In genomic region chr1:29052100-29052499, GRCh38 we compare ENCODE assay signal across 19 cellular contexts.
"Had no signal": no experiment of that assay in that cellular context is flagged by ENCODE, and none has a peak within 500 bp of the region (broad histone marks: within the 10 kb centered on the region; RNA-seq: fewer than 3 reads in every experiment).

No MANE protein-coding gene starts in this region.

- DNase-seq: activated CD4-positive, alpha-beta T cell treated with anti-CD3 and anti-CD28 coated beads, Interleukin-2, amount 50 U/mL, for 1 hour; activated CD8-positive, alpha-beta memory T cell treated with anti-CD3 and anti-CD28 coated beads for 24 hours; activated naive CD4-positive, alpha-beta T cell; body of pancreas; caudate nucleus; gastrocnemius medialis; left colon; lower lobe of right lung; midbrain; stimulated activated CD4-positive, alpha-beta T cell treated with anti-CD3 and anti-CD28 coated beads, Interleukin-15, amount 100 ng/mL, for 24 hours; stimulated activated CD4-positive, alpha-beta T cell treated with anti-CD3 and anti-CD28 coated beads, Interleukin-4, amount 100 ng/mL, for 1 hour; stimulated activated naive CD4-positive, alpha-beta T cell treated with Interleukin-2 at 50 U/mL for 16 hours; T-helper 9 cell; testis had no signal

- H3K9me3 ChIP-seq: body of pancreas, esophagus muscularis mucosa, gastrocnemius medialis, lower lobe of right lung, ovary, SJSA1, testis had no signal

- H3K4me2 ChIP-seq: neural progenitor cell had no signal

- H3K4me3 ChIP-seq: body of pancreas, esophagus muscularis mucosa, gastrocnemius medialis, lower lobe of right lung, neural progenitor cell, ovary, SJSA1, testis had no signal

- H3K27me3 ChIP-seq: body of pancreas, gastrocnemius medialis, neural progenitor cell, ovary, SJSA1, testis had no signal

- H3K27ac ChIP-seq: body of pancreas, gastrocnemius medialis, lower lobe of right lung, neural progenitor cell, SJSA1, testis had no signal

- H3K4me3 Mint-ChIP-seq: neural progenitor cell had no signal

- H3K4me1 ChIP-seq: body of pancreas, gastrocnemius medialis, lower lobe of right lung, neural progenitor cell, SJSA1, testis had no signal

- H3K36me3 ChIP-seq: neural progenitor cell, ovary, SJSA1 had no signal

- H3K9ac ChIP-seq: neural progenitor cell had no signal

- H3K27ac Mint-ChIP-seq: neural progenitor cell had no signal

- H3K9me3 Mint-ChIP-seq: neural progenitor cell had no signal

- ATAC-seq: activated CD4-positive, CD25-positive, alpha-beta regulatory T cell treated with anti-CD3 and anti-CD28 coated beads, Interleukin-2, amount 50 U/mL, for 24 hours; body of pancreas; gastrocnemius medialis; left colon; lower lobe of right lung had no signal

- H2AFZ ChIP-seq: neural progenitor cell had no signal

- H3K4me1 Mint-ChIP-seq: neural progenitor cell had no signal
